Comparison of ENCODE assay signal across 1 cellular context in the genomic region with DNA sequence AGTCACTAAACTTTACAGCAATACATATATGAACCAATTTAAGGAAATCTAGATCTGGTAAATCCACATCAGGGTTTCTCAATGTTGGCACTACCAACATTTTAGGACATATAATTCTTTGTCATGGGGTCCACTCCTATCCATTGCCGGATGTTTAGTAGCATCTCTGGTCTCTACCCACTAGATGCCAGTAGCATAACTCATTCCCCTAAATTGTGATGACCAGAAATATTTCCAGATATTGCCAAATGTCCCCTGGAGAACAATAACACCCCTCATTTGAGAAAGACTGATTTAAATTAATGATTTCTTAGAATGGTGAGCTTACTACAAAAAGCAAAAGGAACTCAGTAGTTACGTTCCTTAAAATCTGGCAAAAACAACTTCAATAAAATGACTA.
TF ChIP-seq lines count a peak whose summit lies in the region.

No MANE protein-coding gene starts in this region.

TF ChIP-seq in IMR-90, 13 proteins besides CTCF, POLR2A, EP300 and RAD21:
- TF ChIP-seq CEBPB (IDR thresholded peaks at IDR 0.05; ENCODE audit: low read depth, low read length) (no peak), FOS (IDR thresholded peaks at IDR 0.05; ENCODE audit: low read depth, low read length) (no peak), MAZ (IDR thresholded peaks at IDR 0.05; ENCODE audit: borderline replicate concordance, low read depth, low read length) (no peak), BHLHE40 (IDR thresholded peaks at IDR 0.05; ENCODE audit: low read depth, low read length) (no peak), MAFK (IDR thresholded peaks at IDR 0.05; ENCODE audit: low read depth, low read length) (no peak), MXI1 (IDR thresholded peaks at IDR 0.05; ENCODE audit: borderline replicate concordance, low read depth, low read length) (no peak), RFX5 (IDR thresholded peaks at IDR 0.05; ENCODE audit: low read depth, low read length) (no peak), CHD1 (IDR thresholded peaks at IDR 0.05; ENCODE audit: low read depth, low read length) (no peak), SMC3 (IDR thresholded peaks at IDR 0.05; ENCODE audit: low read depth, low read length) (no peak), NFE2L2 (IDR thresholded peaks at IDR 0.05; ENCODE audit: low read depth, low read length) (no peak), RCOR1 (IDR thresholded peaks at IDR 0.05; ENCODE audit: insufficient replicate concordance, low read length) (no peak)
- TF ChIP-seq, protein P1, sequence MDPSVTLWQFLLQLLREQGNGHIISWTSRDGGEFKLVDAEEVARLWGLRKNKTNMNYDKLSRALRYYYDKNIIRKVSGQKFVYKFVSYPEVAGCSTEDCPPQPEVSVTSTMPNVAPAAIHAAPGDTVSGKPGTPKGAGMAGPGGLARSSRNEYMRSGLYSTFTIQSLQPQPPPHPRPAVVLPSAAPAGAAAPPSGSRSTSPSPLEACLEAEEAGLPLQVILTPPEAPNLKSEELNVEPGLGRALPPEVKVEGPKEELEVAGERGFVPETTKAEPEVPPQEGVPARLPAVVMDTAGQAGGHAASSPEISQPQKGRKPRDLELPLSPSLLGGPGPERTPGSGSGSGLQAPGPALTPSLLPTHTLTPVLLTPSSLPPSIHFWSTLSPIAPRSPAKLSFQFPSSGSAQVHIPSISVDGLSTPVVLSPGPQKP (IDR thresholded peaks at IDR 0.05; ENCODE audit: borderline replicate concordance, low read depth, low read length) = no peak
- TF ChIP-seq, protein P2, sequence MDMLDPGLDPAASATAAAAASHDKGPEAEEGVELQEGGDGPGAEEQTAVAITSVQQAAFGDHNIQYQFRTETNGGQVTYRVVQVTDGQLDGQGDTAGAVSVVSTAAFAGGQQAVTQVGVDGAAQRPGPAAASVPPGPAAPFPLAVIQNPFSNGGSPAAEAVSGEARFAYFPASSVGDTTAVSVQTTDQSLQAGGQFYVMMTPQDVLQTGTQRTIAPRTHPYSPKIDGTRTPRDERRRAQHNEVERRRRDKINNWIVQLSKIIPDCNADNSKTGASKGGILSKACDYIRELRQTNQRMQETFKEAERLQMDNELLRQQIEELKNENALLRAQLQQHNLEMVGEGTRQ (IDR thresholded peaks at IDR 0.05; ENCODE audit: low read depth, low read length) = no peak
